ENCODE assay signal across 4 cellular contexts in genomic region chr4:122368786-122369185, GRCh38. TPM values are rescaled to one million over a fixed set of nuclear protein-coding genes. Genes with fewer than 3 reads are reported as not detected.
"Had no signal": no experiment of that assay in that cellular context is flagged by ENCODE, and none has a peak within 500 bp of the region (broad histone marks: within the 10 kb centered on the region; RNA-seq: fewer than 3 reads in every experiment).

No MANE protein-coding gene starts in this region.

RNA-seq across cellular contexts. Expression of gene ADAD1, which starts 10.0 kb away (rescaled TPM):
- total RNA-seq: LHCN-M2, M059J, MCF 10A, NCI-H460 had no signal
